In the genomic region with DNA sequence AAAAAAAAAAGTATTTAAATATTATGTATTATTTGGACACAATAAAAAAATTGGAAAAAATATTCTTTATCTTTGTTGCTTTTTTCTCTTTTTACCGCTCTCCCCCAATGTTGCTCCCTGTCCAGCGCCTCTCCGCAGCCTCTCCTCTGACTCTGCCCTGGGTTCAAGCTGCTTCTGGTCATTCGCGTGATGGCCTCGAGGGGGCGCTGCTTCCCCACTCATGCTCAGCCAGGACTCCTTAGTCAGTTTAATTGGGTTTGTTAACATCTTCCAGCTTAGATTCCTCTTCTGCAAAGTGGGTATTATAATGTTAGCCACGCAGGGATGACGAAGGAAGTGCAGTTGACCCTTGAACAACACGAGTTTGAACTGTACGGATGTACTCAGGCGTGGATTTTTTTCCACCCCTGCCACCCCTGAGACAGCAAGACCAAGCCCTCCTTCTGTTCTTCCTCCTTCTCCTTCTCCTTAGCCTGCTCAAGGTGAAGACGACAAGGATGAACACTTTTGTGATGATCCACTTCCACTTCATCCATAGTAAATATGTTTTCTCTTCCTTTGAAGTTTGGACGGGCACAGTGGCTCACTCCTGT, we compare ENCODE assay signal across 8 cellular contexts.
DNase-seq lines count a peak whose midpoint lies in the region; ATAC-seq and TF ChIP-seq lines count a peak whose summit lies in the region.

No MANE protein-coding gene starts in this region.

- no peaks in the 10 kb centered on the region for H3K9me3 ChIP-seq in DND-41 (ENCODE audit: insufficient read depth, low read length, severe bottlenecking)

- ATAC-seq in DND-41 (ENCODE audit: insufficient read depth, low read depth) = peak; percentile 65

- H3K36me3 ChIP-seq in DND-41 (ENCODE audit: insufficient read depth, low read length) = no peaks in the 10 kb centered on the region
- no peaks in the 10 kb centered on the region for H3K36me3 ChIP-seq in KMS-11 (ENCODE audit: insufficient read depth)

- no peaks in the 10 kb centered on the region for H4K20me1 ChIP-seq in DND-41 (ENCODE audit: insufficient read depth, low read length)
- H4K20me1 ChIP-seq in KMS-11 (ENCODE audit: insufficient read depth) = no peaks in the 10 kb centered on the region

- H3K4me1 ChIP-seq in DND-41 (ENCODE audit: insufficient read depth, low read length) (no peaks in the 10 kb centered on the region), KMS-11 (ENCODE audit: low read depth, poor library complexity, severe bottlenecking) (no peaks in the 10 kb centered on the region)

- H3K4me2 ChIP-seq in DND-41 (ENCODE audit: insufficient read depth, low read length) (no peak overlapping the region), KMS-11 (no peak overlapping the region)

- H3K4me3 ChIP-seq in DND-41 (ENCODE audit: low read depth in 1 of 2, low read length in 2 of 2) = no peak overlapping the region
- H3K4me3 ChIP-seq in KMS-11 (IDR thresholded peaks at IDR 0.05; ENCODE audit: insufficient read depth, low read depth, low read length) = no peak overlapping the region

- H3K9ac ChIP-seq in DND-41 (ENCODE audit: low read depth, low read length) (no peak overlapping the region), KMS-11 (no peak overlapping the region)

- H3K27ac ChIP-seq in DND-41 (ENCODE audit: low read length) (no peak overlapping the region), KMS-11 (no peak overlapping the region)

- DNase-seq in DND-41 (peak; percentile 61), SKM-1 (lab: John Stamatoyannopoulos, UW; ENCODE audit: unreplicated experiment) (peak; percentile 44), anterior cingulate cortex (lab: John Stamatoyannopoulos, UW) (peak in 55 of 58 donors; percentile 1 to 78 (median 33)), hippocampal formation (lab: John Stamatoyannopoulos, UW) (peak; percentile 3 to 50), amniotic stem cell (lab: John Stamatoyannopoulos, UW) (no peak), HPDE6-E6E7 (ENCODE audit: extremely low spot score) (no peak)
- peak; percentile 20 to 40 (median 26) for DNase-seq in stimulated activated CD4-positive, alpha-beta T cell treated with anti-CD3 and anti-CD28 coated beads, Interleukin-12 subunit alpha, Interleukin-12 subunit beta, amount 100 ng/mL, for 48 hours (ENCODE audit: low read depth in 2 of 3, low spot score in 1 of 3)

- H3K79me2 ChIP-seq in DND-41 (ENCODE audit: insufficient read depth, low read length) = no peaks in the 10 kb centered on the region
- H3K79me2 ChIP-seq in KMS-11 (ENCODE audit: insufficient read depth, low read depth) = no peaks in the 10 kb centered on the region

- TF ChIP-seq CTCF in DND-41 (IDR thresholded peaks at IDR 0.05; ENCODE audit: borderline replicate concordance, extremely low read depth, low read length, poor library complexity, severe bottlenecking) = peak; percentile 92
- peak; percentile 76 for TF ChIP-seq CTCF in KMS-11 (conservative IDR thresholded peaks at IDR 0.05; ENCODE audit: low read depth, low read length)

- H2AFZ ChIP-seq in DND-41 (ENCODE audit: low read depth, low read length) = no peak overlapping the region
- no peak overlapping the region for H2AFZ ChIP-seq in KMS-11 (ENCODE audit: low read depth)

- no peaks in the 10 kb centered on the region for H3K27me3 ChIP-seq in DND-41 (ENCODE audit: insufficient read depth, low read length, poor library complexity)
- no peaks in the 10 kb centered on the region for H3K27me3 ChIP-seq in KMS-11 (ENCODE audit: insufficient read depth, low read depth)

Comparison
In these comparisons a context has a peak if more than half of its experiments do, and no peak if none do; other contexts are left out.
1. DNase-seq: peak in DND-41 (single experiment), SKM-1 (single experiment), anterior cingulate cortex (55 of 58), hippocampal formation (2 of 2) and stimulated activated CD4-positive, alpha-beta T cell treated with anti-CD3 and anti-CD28 coated beads, Interleukin-12 subunit alpha, Interleukin-12 subunit beta, amount 100 ng/mL, for 48 hours (3 of 3); none in amniotic stem cell (single experiment) and HPDE6-E6E7 (single experiment).